9 cellular contexts compared by ENCODE assay signal in genomic region chr15:40239671-40240618, GRCh38. TPM values are rescaled to one million over a fixed set of nuclear protein-coding genes. Genes with fewer than 3 reads are reported as not detected.
A peak's percentile ranks its signal among the peaks of the same experiment; 100 is the strongest.
DNase-seq lines count a peak whose midpoint lies in the region; FAIRE-seq and TF ChIP-seq lines count a peak whose summit lies in the region.
"Had no signal": no experiment of that assay in that cellular context is flagged by ENCODE, and none has a peak within 500 bp of the region (broad histone marks: within the 10 kb centered on the region; RNA-seq: fewer than 3 reads in every experiment).

No MANE protein-coding gene starts in this region.

- H2BK120ac ChIP-seq in mesenchymal stem cell (ENCODE audit: low read depth, low read length), result no peak overlapping the region

- no peak overlapping the region for H3K18ac ChIP-seq in mesenchymal stem cell (ENCODE audit: low read depth in 1 of 2, low read length in 2 of 2)

- no peak for TF ChIP-seq CTCF in right atrium auricular region (IDR thresholded peaks at IDR 0.05)
- TF ChIP-seq CTCF in left ventricle myocardium inferior (IDR thresholded peaks at IDR 0.05; ENCODE audit: borderline replicate concordance), result no peak
- TF ChIP-seq CTCF in bronchial epithelial cell (IDR thresholded peaks at IDR 0.05; ENCODE audit: insufficient read depth, low read length, severe bottlenecking), result no peak
- no peak for TF ChIP-seq CTCF in ovary (IDR thresholded peaks at IDR 0.05)

- peak overlapping the region in 1 of 2 donors; percentile 47 for H3K4me3 ChIP-seq in right atrium auricular region
- H3K4me3 ChIP-seq in left ventricle myocardium inferior, result no peak overlapping the region
- peak overlapping the region; percentile 49 for H3K4me3 ChIP-seq in bronchial epithelial cell (ENCODE audit: low read depth, low read length)
- H3K4me3 ChIP-seq in mesenchymal stem cell (ENCODE audit: insufficient read depth in 1 of 2, low read depth in 1 of 2, low read length in 2 of 2), result no peak overlapping the region
- no peak overlapping the region for H3K4me3 ChIP-seq in ovary

- H4K91ac ChIP-seq in mesenchymal stem cell (ENCODE audit: low read length), result no peak overlapping the region

- TF ChIP-seq EP300 in ovary (IDR thresholded peaks at IDR 0.05), result no peak

- DNase-seq in right atrium auricular region (ENCODE audit: low spot score) (peak; percentile 51), left ventricle myocardium inferior (no peak), bronchial epithelial cell (ENCODE audit: low read depth) (peak; percentile 77), mesenchymal stem cell (no peak), NCI-H2196 treated with DMSO at 0.1 percent for 48 hours (lab: John Stamatoyannopoulos, UW; ENCODE audit: unreplicated experiment) (no peak), NCI-H1105 treated with DMSO at 0.1 percent for 48 hours (lab: John Stamatoyannopoulos, UW) (no peak), ovary (no peak), globus pallidus (ENCODE audit: low spot score) (no peak)

- intact Hi-C loops in left ventricle myocardium inferior (cut with micrococcal nuclease), result no loop called here
- intact Hi-C loops in ovary (cut with DNase I), result no loop called here

- H3K4me2 ChIP-seq in mesenchymal stem cell (ENCODE audit: low read length, poor library complexity, severe bottlenecking), result peak overlapping the region; percentile 89

- H2BK12ac ChIP-seq in mesenchymal stem cell (ENCODE audit: low read length in 2 of 2), result no peak overlapping the region

- H3K4me1 ChIP-seq in right atrium auricular region, result peaks cover 0 to 16% of the 10 kb centered on the region in 2 donors
- peaks cover 11% of the 10 kb centered on the region for H3K4me1 ChIP-seq in left ventricle myocardium inferior
- peaks cover 24% of the 10 kb centered on the region for H3K4me1 ChIP-seq in mesenchymal stem cell (ENCODE audit: control insufficient read depth, insufficient read depth, low read depth, low read length)
- H3K4me1 ChIP-seq in ovary (ENCODE audit: insufficient read depth), result no peaks in the 10 kb centered on the region

- H2BK15ac ChIP-seq in mesenchymal stem cell (ENCODE audit: low read depth, poor library complexity, severe bottlenecking), result no peak overlapping the region

- H3K36me3 ChIP-seq in right atrium auricular region (no peaks in the 10 kb centered on the region), left ventricle myocardium inferior (no peaks in the 10 kb centered on the region), bronchial epithelial cell (ENCODE audit: control insufficient read depth, insufficient read depth, low read length) (peaks cover 3% of the 10 kb centered on the region), mesenchymal stem cell (ENCODE audit: control insufficient read depth in 1 of 2, insufficient read depth in 2 of 2, low read depth in 1 of 2, low read length in 2 of 2) (no peaks in the 10 kb centered on the region), ovary (no peaks in the 10 kb centered on the region)
- H3K36me3 ChIP-seq: SJSA1 had no signal

- H3K9ac ChIP-seq in mesenchymal stem cell (ENCODE audit: low read length), result peak overlapping the region; percentile 79

- H3K27me3 ChIP-seq in right atrium auricular region (no peaks in the 10 kb centered on the region), left ventricle myocardium inferior (ENCODE audit: low read depth) (peaks cover 33% of the 10 kb centered on the region), bronchial epithelial cell (ENCODE audit: control insufficient read depth, insufficient read depth, low read length) (no peaks in the 10 kb centered on the region), mesenchymal stem cell (ENCODE audit: control insufficient read depth in 1 of 2, insufficient read depth in 1 of 2, low read length in 2 of 2) (peaks cover 0 to 29% of the 10 kb centered on the region in 2 experiments), ovary (no peaks in the 10 kb centered on the region)
- H3K27me3 ChIP-seq: SJSA1 had no signal

- H3K9me3 ChIP-seq in right atrium auricular region (no peaks in the 10 kb centered on the region), left ventricle myocardium inferior (replicated peaks) (no peaks in the 10 kb centered on the region), mesenchymal stem cell (ENCODE audit: control insufficient read depth, low read length) (no peaks in the 10 kb centered on the region), ovary (no peaks in the 10 kb centered on the region)

- WGBS in mesenchymal stem cell, result 76% methylated on average over 19 of the region's 20 CpGs
- 78 to 83% (median 83%) methylated on average over 18 to 20 of the region's 20 CpGs for WGBS in ovary, 3 donors

- no peak overlapping the region for H3K23ac ChIP-seq in mesenchymal stem cell (ENCODE audit: low read length in 2 of 2)

- no peak overlapping the region for H3K4ac ChIP-seq in mesenchymal stem cell (ENCODE audit: low read depth in 1 of 2, low read length in 2 of 2)

- no peak overlapping the region for H2AK5ac ChIP-seq in mesenchymal stem cell (ENCODE audit: low read length, severe bottlenecking)

- no peaks in the 10 kb centered on the region for H3K79me1 ChIP-seq in mesenchymal stem cell (replicated peaks; ENCODE audit: low read length, poor library complexity, severe bottlenecking)

- H4K8ac ChIP-seq in mesenchymal stem cell (ENCODE audit: low read length), result no peak overlapping the region

- no peak overlapping the region for H3K14ac ChIP-seq in mesenchymal stem cell (ENCODE audit: low read length in 2 of 2)

- H2BK5ac ChIP-seq in mesenchymal stem cell (ENCODE audit: low read depth, low read length, poor library complexity, severe bottlenecking), result no peak overlapping the region

- TF ChIP-seq POLR2A in ovary (IDR thresholded peaks at IDR 0.05), result no peak

- FAIRE-seq in bronchial epithelial cell (lab: Jason Lieb, UNC), result no peak

- H2AFZ ChIP-seq in mesenchymal stem cell (ENCODE audit: low read depth, low read length), result no peak overlapping the region

- H3K27ac ChIP-seq in right atrium auricular region, result no peak overlapping the region
- H3K27ac ChIP-seq in left ventricle myocardium inferior (replicated peaks), result no peak overlapping the region
- H3K27ac ChIP-seq in mesenchymal stem cell (ENCODE audit: low read length, poor library complexity, severe bottlenecking), result no peak overlapping the region
- H3K27ac ChIP-seq in ovary, result no peak overlapping the region
- H3K27ac ChIP-seq: SJSA1 had no signal

RNA-seq across cellular contexts. Expression of gene PAK6, which starts 1.1 kb away (rescaled TPM):
- 10 to 100 TPM; 15.3 to 32.5 TPM for total RNA-seq in right atrium auricular region
- total RNA-seq in left ventricle myocardium inferior, result 8.2 TPM
- total RNA-seq in bronchial epithelial cell, result 11.6 and 11.8 TPM in 2 replicates
- polyA plus RNA-seq in mesenchymal stem cell (2013, experiment 1 of 2), result 0.18 TPM
- 0.10 TPM for polyA plus RNA-seq in mesenchymal stem cell (2013, experiment 2 of 2)
- total RNA-seq in ovary, result 1 to 10 TPM in 6 of 7 donors, under 1 TPM in 1; 0.36 to 6.7 (median 1.6) TPM
- under 1 TPM; 0.47 to 0.52 TPM for polyA plus RNA-seq in ovary

RNA-seq across cellular contexts. Expression of gene ANKRD63, which starts 42.9 kb away (rescaled TPM):
- total RNA-seq in right atrium auricular region (1 to 10 TPM in 1 of 2 donors, under 1 TPM in 1; 0.44 to 1.3 TPM), left ventricle myocardium inferior (not detected), bronchial epithelial cell (not detected in 2 replicates), ovary (under 1 TPM in 1 of 7 donors, not detected in 6; 0.27 TPM)
- not detected for polyA plus RNA-seq in mesenchymal stem cell (2013, experiment 1 of 2)
- not detected for polyA plus RNA-seq in mesenchymal stem cell (2013, experiment 2 of 2)
- polyA plus RNA-seq in ovary, result not detected

Comparison
In these comparisons a context has a peak if more than half of its experiments do, and no peak if none do; other contexts are left out.
1. DNase-seq: peak in right atrium auricular region (single experiment) and bronchial epithelial cell (single experiment); none in left ventricle myocardium inferior (single experiment), mesenchymal stem cell (single experiment), NCI-H2196 treated with DMSO at 0.1 percent for 48 hours (single experiment), NCI-H1105 treated with DMSO at 0.1 percent for 48 hours (single experiment), ovary (0 of 5) and globus pallidus (single experiment).